1 cellular context compared by ENCODE assay signal in the genomic region with DNA sequence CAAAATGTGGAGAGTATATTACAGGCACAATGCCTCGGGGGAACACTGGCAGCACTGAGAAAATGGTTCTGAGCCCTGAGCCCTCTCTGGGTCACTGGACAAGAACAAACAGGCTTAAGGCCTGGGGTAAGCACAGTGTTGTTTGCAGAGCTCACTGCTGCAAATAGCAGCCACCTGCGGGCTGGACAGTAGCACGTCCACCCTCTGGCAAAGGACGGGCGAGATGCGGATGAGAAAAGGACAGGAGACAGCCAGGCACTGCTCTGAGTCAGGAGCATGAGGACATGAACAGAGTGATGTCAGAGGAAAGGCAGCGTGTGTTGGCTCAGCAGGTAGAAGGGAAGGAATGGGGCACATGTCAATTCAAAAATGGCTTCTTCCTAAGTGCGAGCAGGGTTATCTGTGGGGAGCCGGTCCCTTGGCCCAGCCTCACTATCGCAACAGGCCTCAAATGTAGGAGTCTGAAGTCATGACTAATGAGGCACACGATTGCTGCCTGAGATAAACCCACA.
TF ChIP-seq lines count a peak whose summit lies in the region.

No MANE protein-coding gene starts in this region.

TF ChIP-seq in K562, 482 proteins besides CTCF, POLR2A, EP300 and RAD21 (continued from another document and continues in another):
- TF ChIP-seq, protein P1, sequence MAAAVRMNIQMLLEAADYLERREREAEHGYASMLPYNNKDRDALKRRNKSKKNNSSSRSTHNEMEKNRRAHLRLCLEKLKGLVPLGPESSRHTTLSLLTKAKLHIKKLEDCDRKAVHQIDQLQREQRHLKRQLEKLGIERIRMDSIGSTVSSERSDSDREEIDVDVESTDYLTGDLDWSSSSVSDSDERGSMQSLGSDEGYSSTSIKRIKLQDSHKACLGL (CRISPR knock-in tag; IDR thresholded peaks at IDR 0.05; ENCODE audit: borderline replicate concordance, poor library complexity, severe bottlenecking): peak; percentile 27
- TF ChIP-seq PHF20 (IDR thresholded peaks at IDR 0.05; ENCODE audit: partially characterized antibody): no peak
- no peak for TF ChIP-seq RFX5 (IDR thresholded peaks at IDR 0.05; ENCODE audit: low read depth, low read length)
- peak; percentile 25; the same call in 1 of the 2 replicates for TF ChIP-seq PHF8 (IDR thresholded peaks at IDR 0.05; ENCODE audit: borderline replicate concordance, low read length)
- peak; percentile 95 for TF ChIP-seq DMBX1 (CRISPR knock-in tag; IDR thresholded peaks at IDR 0.05; ENCODE audit: borderline replicate concordance)
- TF ChIP-seq ZNF143 (CRISPR knock-in tag; IDR thresholded peaks at IDR 0.05): no peak
- TF ChIP-seq MYNN (IDR thresholded peaks at IDR 0.05): 0 out of 2 replicates have a peak, but pooled peaks have one; percentile 46
- no peak for TF ChIP-seq MYNN (CRISPR knock-in tag; IDR thresholded peaks at IDR 0.05)
- TF ChIP-seq, protein P2, sequence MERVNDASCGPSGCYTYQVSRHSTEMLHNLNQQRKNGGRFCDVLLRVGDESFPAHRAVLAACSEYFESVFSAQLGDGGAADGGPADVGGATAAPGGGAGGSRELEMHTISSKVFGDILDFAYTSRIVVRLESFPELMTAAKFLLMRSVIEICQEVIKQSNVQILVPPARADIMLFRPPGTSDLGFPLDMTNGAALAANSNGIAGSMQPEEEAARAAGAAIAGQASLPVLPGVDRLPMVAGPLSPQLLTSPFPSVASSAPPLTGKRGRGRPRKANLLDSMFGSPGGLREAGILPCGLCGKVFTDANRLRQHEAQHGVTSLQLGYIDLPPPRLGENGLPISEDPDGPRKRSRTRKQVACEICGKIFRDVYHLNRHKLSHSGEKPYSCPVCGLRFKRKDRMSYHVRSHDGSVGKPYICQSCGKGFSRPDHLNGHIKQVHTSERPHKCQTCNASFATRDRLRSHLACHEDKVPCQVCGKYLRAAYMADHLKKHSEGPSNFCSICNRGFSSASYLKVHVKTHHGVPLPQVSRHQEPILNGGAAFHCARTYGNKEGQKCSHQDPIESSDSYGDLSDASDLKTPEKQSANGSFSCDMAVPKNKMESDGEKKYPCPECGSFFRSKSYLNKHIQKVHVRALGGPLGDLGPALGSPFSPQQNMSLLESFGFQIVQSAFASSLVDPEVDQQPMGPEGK (CRISPR knock-in tag; IDR thresholded peaks at IDR 0.05; ENCODE audit: borderline replicate concordance): no peak
- 0 out of 2 replicates have a peak, but pooled peaks have one; percentile 49 for TF ChIP-seq TOE1 (IDR thresholded peaks at IDR 0.05; ENCODE audit: borderline replicate concordance)
- TF ChIP-seq TOE1 (CRISPR knock-in tag; IDR thresholded peaks at IDR 0.05; ENCODE audit: borderline replicate concordance, low read depth): no peak
- TF ChIP-seq BRD4 (IDR thresholded peaks at IDR 0.05): peak; percentile 29; the same call in 1 of the 2 replicates
- TF ChIP-seq ZKSCAN8 (CRISPR knock-in tag; IDR thresholded peaks at IDR 0.05): 0 out of 2 replicates have a peak, but pooled peaks have one; percentile 55
- TF ChIP-seq, protein P3, sequence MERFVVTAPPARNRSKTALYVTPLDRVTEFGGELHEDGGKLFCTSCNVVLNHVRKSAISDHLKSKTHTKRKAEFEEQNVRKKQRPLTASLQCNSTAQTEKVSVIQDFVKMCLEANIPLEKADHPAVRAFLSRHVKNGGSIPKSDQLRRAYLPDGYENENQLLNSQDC (CRISPR knock-in tag; IDR thresholded peaks at IDR 0.05): no peak
- TF ChIP-seq SETDB1 (IDR thresholded peaks at IDR 0.05; ENCODE audit: low read length): no peak
- TF ChIP-seq, protein P4, sequence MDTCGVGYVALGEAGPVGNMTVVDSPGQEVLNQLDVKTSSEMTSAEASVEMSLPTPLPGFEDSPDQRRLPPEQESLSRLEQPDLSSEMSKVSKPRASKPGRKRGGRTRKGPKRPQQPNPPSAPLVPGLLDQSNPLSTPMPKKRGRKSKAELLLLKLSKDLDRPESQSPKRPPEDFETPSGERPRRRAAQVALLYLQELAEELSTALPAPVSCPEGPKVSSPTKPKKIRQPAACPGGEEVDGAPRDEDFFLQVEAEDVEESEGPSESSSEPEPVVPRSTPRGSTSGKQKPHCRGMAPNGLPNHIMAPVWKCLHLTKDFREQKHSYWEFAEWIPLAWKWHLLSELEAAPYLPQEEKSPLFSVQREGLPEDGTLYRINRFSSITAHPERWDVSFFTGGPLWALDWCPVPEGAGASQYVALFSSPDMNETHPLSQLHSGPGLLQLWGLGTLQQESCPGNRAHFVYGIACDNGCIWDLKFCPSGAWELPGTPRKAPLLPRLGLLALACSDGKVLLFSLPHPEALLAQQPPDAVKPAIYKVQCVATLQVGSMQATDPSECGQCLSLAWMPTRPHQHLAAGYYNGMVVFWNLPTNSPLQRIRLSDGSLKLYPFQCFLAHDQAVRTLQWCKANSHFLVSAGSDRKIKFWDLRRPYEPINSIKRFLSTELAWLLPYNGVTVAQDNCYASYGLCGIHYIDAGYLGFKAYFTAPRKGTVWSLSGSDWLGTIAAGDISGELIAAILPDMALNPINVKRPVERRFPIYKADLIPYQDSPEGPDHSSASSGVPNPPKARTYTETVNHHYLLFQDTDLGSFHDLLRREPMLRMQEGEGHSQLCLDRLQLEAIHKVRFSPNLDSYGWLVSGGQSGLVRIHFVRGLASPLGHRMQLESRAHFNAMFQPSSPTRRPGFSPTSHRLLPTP (IDR thresholded peaks at IDR 0.05; ENCODE audit: borderline replicate concordance, extremely low read depth, insufficient read length): no peak
- peak in 1 of 2 experiments; percentile 63; a peak in 1 of 4 replicates for TF ChIP-seq KDM4B (IDR thresholded peaks at IDR 0.05; ENCODE audit: borderline replicate concordance in 2 of 2, low read depth in 1 of 2)
- TF ChIP-seq, protein P5, sequence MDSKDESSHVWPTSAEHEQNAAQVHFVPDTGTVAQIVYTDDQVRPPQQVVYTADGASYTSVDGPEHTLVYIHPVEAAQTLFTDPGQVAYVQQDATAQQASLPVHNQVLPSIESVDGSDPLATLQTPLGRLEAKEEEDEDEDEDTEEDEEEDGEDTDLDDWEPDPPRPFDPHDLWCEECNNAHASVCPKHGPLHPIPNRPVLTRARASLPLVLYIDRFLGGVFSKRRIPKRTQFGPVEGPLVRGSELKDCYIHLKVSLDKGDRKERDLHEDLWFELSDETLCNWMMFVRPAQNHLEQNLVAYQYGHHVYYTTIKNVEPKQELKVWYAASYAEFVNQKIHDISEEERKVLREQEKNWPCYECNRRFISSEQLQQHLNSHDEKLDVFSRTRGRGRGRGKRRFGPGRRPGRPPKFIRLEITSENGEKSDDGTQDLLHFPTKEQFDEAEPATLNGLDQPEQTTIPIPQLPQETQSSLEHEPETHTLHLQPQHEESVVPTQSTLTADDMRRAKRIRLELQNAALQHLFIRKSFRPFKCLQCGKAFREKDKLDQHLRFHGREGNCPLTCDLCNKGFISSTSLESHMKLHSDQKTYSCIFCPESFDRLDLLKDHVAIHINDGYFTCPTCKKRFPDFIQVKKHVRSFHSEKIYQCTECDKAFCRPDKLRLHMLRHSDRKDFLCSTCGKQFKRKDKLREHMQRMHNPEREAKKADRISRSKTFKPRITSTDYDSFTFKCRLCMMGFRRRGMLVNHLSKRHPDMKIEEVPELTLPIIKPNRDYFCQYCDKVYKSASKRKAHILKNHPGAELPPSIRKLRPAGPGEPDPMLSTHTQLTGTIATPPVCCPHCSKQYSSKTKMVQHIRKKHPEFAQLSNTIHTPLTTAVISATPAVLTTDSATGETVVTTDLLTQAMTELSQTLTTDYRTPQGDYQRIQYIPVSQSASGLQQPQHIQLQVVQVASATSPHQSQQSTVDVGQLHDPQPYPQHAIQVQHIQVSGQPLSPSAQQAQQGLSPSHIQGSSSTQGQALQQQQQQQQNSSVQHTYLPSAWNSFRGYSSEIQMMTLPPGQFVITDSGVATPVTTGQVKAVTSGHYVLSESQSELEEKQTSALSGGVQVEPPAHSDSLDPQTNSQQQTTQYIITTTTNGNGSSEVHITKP (IDR thresholded peaks at IDR 0.05; ENCODE audit: partially characterized antibody): peak; percentile 43
- TF ChIP-seq TCFL5 (CRISPR knock-in tag; conservative IDR thresholded peaks at IDR 0.05): 0 out of 2 replicates have a peak, but pooled peaks have one; percentile 26
- TF ChIP-seq NFE2L1 (tag; IDR thresholded peaks at IDR 0.05; ENCODE audit: borderline replicate concordance, low read depth): no peak
- no peak for TF ChIP-seq PURB (CRISPR knock-in tag; IDR thresholded peaks at IDR 0.05; ENCODE audit: low read depth)
- TF ChIP-seq CBX2 (IDR thresholded peaks at IDR 0.05; ENCODE audit: insufficient read depth, low read length, poor library complexity, severe bottlenecking): no peak
- TF ChIP-seq, protein P6, sequence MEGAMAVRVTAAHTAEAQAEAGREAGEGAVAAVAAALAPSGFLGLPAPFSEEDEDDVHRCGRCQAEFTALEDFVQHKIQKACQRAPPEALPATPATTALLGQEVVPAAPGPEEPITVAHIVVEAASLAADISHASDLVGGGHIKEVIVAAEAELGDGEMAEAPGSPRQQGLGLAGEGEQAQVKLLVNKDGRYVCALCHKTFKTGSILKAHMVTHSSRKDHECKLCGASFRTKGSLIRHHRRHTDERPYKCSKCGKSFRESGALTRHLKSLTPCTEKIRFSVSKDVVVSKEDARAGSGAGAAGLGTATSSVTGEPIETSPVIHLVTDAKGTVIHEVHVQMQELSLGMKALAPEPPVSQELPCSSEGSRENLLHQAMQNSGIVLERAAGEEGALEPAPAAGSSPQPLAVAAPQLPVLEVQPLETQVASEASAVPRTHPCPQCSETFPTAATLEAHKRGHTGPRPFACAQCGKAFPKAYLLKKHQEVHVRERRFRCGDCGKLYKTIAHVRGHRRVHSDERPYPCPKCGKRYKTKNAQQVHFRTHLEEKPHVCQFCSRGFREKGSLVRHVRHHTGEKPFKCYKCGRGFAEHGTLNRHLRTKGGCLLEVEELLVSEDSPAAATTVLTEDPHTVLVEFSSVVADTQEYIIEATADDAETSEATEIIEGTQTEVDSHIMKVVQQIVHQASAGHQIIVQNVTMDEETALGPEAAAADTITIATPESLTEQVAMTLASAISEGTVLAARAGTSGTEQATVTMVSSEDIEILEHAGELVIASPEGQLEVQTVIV (CRISPR knock-in tag; IDR thresholded peaks at IDR 0.05; ENCODE audit: borderline replicate concordance): no peak
- peak; percentile 67; the same call in 1 of the 2 replicates for TF ChIP-seq ZNF212 (CRISPR knock-in tag; IDR thresholded peaks at IDR 0.05)
- TF ChIP-seq MAZ (CRISPR knock-in tag; conservative IDR thresholded peaks at IDR 0.05 in 1 of 2, IDR thresholded peaks at IDR 0.05 in 1 of 2): peak in 1 of 2 experiments; percentile 87; a peak in 2 of 4 replicates
- TF ChIP-seq, protein P7, sequence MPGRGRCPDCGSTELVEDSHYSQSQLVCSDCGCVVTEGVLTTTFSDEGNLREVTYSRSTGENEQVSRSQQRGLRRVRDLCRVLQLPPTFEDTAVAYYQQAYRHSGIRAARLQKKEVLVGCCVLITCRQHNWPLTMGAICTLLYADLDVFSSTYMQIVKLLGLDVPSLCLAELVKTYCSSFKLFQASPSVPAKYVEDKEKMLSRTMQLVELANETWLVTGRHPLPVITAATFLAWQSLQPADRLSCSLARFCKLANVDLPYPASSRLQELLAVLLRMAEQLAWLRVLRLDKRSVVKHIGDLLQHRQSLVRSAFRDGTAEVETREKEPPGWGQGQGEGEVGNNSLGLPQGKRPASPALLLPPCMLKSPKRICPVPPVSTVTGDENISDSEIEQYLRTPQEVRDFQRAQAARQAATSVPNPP (IDR thresholded peaks at IDR 0.05; ENCODE audit: borderline replicate concordance, insufficient read depth, insufficient read length): no peak
- TF ChIP-seq L3MBTL2 (IDR thresholded peaks at IDR 0.05): peak; percentile 93
- TF ChIP-seq ATF1 (CRISPR knock-in tag; IDR thresholded peaks at IDR 0.05): no peak
- peak; percentile 50 for TF ChIP-seq ATF1 (tag; IDR thresholded peaks at IDR 0.05)
- peak; percentile 88 for TF ChIP-seq SMARCA4 (IDR thresholded peaks at IDR 0.05)
- no peak for TF ChIP-seq PML (IDR thresholded peaks at IDR 0.05; ENCODE audit: low read length)
- TF ChIP-seq, protein P8, sequence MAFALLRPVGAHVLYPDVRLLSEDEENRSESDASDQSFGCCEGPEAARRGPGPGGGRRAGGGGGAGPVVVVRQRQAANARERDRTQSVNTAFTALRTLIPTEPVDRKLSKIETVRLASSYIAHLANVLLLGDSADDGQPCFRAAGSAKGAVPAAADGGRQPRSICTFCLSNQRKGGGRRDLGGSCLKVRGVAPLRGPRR (CRISPR knock-in tag; IDR thresholded peaks at IDR 0.05): peak; percentile 83
- peak; percentile 80 for TF ChIP-seq CBFA2T3 (IDR thresholded peaks at IDR 0.05)
- TF ChIP-seq SMC3 (conservative IDR thresholded peaks at IDR 0.05; ENCODE audit: insufficient read depth, low read depth, low read length): no peak
- TF ChIP-seq, protein P9, sequence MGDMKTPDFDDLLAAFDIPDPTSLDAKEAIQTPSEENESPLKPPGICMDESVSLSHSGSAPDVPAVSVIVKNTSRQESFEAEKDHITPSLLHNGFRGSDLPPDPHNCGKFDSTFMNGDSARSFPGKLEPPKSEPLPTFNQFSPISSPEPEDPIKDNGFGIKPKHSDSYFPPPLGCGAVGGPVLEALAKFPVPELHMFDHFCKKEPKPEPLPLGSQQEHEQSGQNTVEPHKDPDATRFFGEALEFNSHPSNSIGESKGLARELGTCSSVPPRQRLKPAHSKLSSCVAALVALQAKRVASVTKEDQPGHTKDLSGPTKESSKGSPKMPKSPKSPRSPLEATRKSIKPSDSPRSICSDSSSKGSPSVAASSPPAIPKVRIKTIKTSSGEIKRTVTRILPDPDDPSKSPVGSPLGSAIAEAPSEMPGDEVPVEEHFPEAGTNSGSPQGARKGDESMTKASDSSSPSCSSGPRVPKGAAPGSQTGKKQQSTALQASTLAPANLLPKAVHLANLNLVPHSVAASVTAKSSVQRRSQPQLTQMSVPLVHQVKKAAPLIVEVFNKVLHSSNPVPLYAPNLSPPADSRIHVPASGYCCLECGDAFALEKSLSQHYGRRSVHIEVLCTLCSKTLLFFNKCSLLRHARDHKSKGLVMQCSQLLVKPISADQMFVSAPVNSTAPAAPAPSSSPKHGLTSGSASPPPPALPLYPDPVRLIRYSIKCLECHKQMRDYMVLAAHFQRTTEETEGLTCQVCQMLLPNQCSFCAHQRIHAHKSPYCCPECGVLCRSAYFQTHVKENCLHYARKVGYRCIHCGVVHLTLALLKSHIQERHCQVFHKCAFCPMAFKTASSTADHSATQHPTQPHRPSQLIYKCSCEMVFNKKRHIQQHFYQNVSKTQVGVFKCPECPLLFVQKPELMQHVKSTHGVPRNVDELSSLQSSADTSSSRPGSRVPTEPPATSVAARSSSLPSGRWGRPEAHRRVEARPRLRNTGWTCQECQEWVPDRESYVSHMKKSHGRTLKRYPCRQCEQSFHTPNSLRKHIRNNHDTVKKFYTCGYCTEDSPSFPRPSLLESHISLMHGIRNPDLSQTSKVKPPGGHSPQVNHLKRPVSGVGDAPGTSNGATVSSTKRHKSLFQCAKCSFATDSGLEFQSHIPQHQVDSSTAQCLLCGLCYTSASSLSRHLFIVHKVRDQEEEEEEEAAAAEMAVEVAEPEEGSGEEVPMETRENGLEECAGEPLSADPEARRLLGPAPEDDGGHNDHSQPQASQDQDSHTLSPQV (IDR thresholded peaks at IDR 0.05): peak; percentile 99
- 0 out of 4 replicates have a peak, but pooled peaks of 1 of the 2 experiments have one; percentile 16 for TF ChIP-seq NRF1 (conservative IDR thresholded peaks at IDR 0.05 in 1 of 2, IDR thresholded peaks at IDR 0.05 in 1 of 2)
- TF ChIP-seq ZNF197 (CRISPR knock-in tag; IDR thresholded peaks at IDR 0.05; ENCODE audit: low read depth): peak; percentile 62; the same call in 1 of the 2 replicates
- TF ChIP-seq EGR1 (conservative IDR thresholded peaks at IDR 0.05): no peak
- 0 out of 4 replicates have a peak, but pooled peaks of 1 of the 2 experiments have one; percentile 40 for TF ChIP-seq SIN3A (IDR thresholded peaks at IDR 0.05; ENCODE audit: borderline replicate concordance in 2 of 2, control insufficient read depth in 1 of 2, low read depth in 2 of 2, low read length in 2 of 2)
